9 cellular contexts compared by ENCODE assay signal in genomic region chr19:36605839-36606478, GRCh38. TPM values are rescaled to one million over a fixed set of nuclear protein-coding genes. Genes with fewer than 3 reads are reported as not detected.
DNase-seq lines count a peak whose midpoint lies in the region; ATAC-seq lines count a peak whose summit lies in the region.
"Had no signal": no experiment of that assay in that cellular context is flagged by ENCODE, and none has a peak within 500 bp of the region (broad histone marks: within the 10 kb centered on the region; RNA-seq: fewer than 3 reads in every experiment).

No MANE protein-coding gene starts in this region.

- H3K4me1 Mint-ChIP-seq in CD8-positive, alpha-beta memory T cell, result peaks cover 27 to 31% (median 31%) of the 10 kb centered on the region in 3 donors
- H3K4me1 Mint-ChIP-seq in activated naive CD4-positive, alpha-beta T cell treated with anti-CD3 and anti-CD28 coated beads, Interleukin-2, amount 50 U/mL, for 24 hours, result peaks cover 29% of the 10 kb centered on the region

- ATAC-seq in HG02678 (IDR thresholded peaks at IDR 0.05; ENCODE audit: unreplicated experiment), result peak; percentile 6
- no peak for ATAC-seq in HG03520 (IDR thresholded peaks at IDR 0.05; ENCODE audit: unreplicated experiment)
- ATAC-seq: K562 had no signal

- peak overlapping the region; percentile 83 to 100 (median 89) for H3K4me3 Mint-ChIP-seq in CD8-positive, alpha-beta memory T cell
- peak overlapping the region; percentile 90 for H3K4me3 Mint-ChIP-seq in activated naive CD4-positive, alpha-beta T cell treated with anti-CD3 and anti-CD28 coated beads, Interleukin-2, amount 50 U/mL, for 24 hours

- H3K36me3 Mint-ChIP-seq in CD8-positive, alpha-beta memory T cell, result peaks cover 19 to 48% (median 28%) of the 10 kb centered on the region in 3 donors
- peaks cover 33% of the 10 kb centered on the region for H3K36me3 Mint-ChIP-seq in activated naive CD4-positive, alpha-beta T cell treated with anti-CD3 and anti-CD28 coated beads, Interleukin-2, amount 50 U/mL, for 24 hours

- H3K36me3 ChIP-seq in CD8-positive, alpha-beta memory T cell (ENCODE audit: insufficient read depth, low read length), result peaks cover 4% of the 10 kb centered on the region

- peak overlapping the region; percentile 93 for H3K27ac ChIP-seq in CD8-positive, alpha-beta memory T cell (ENCODE audit: low read depth, low read length)

- peak overlapping the region; percentile 91 for H3K4me3 ChIP-seq in CD8-positive, alpha-beta memory T cell (ENCODE audit: low read length)
- H3K4me3 ChIP-seq: K562 had no signal

- H3K27me3 ChIP-seq in CD8-positive, alpha-beta memory T cell (ENCODE audit: insufficient read depth, low read length, poor library complexity, severe bottlenecking), result no peaks in the 10 kb centered on the region

- peaks cover 13% of the 10 kb centered on the region for H3K4me1 ChIP-seq in CD8-positive, alpha-beta memory T cell (ENCODE audit: insufficient read depth, low read length)

- H3K9me3 Mint-ChIP-seq in CD8-positive, alpha-beta memory T cell, result peaks cover 0 to 2% (median 0%) of the 10 kb centered on the region in 5 donors
- H3K9me3 Mint-ChIP-seq in activated naive CD4-positive, alpha-beta T cell treated with anti-CD3 and anti-CD28 coated beads, Interleukin-2, amount 50 U/mL, for 24 hours, result peaks cover 11% of the 10 kb centered on the region

- no peaks in the 10 kb centered on the region for H3K9me3 ChIP-seq in CD8-positive, alpha-beta memory T cell (ENCODE audit: low read length)

- DNase-seq in CD8-positive, alpha-beta memory T cell, result no peak
- DNase-seq in inferior parietal cortex (ENCODE audit: extremely low spot score) (peak; percentile 13), superior temporal gyrus (ENCODE audit: extremely low spot score) (peak; percentile 38), globus pallidus (ENCODE audit: low spot score) (no peak), COR-L47 (lab: John Stamatoyannopoulos, UW) (no peak)

- H3K27me3 Mint-ChIP-seq in CD8-positive, alpha-beta memory T cell, result no peaks in the 10 kb centered on the region
- no peaks in the 10 kb centered on the region for H3K27me3 Mint-ChIP-seq in activated naive CD4-positive, alpha-beta T cell treated with anti-CD3 and anti-CD28 coated beads, Interleukin-2, amount 50 U/mL, for 24 hours

- peak overlapping the region; percentile 81 to 99 (median 93) for H3K27ac Mint-ChIP-seq in CD8-positive, alpha-beta memory T cell
- H3K27ac Mint-ChIP-seq in activated naive CD4-positive, alpha-beta T cell treated with anti-CD3 and anti-CD28 coated beads, Interleukin-2, amount 50 U/mL, for 24 hours, result peak overlapping the region; percentile 93

- CTCF ChIA-PET in CD8-positive, alpha-beta memory T cell (lab: Charles Lee), result no interaction called here

- POLR2A ChIA-PET in CD8-positive, alpha-beta memory T cell (lab: Charles Lee), result interaction anchor here (1.0 to 1.8 kb wide), 5 partner anchors 33 to 612 kb away, joined by 3 to 13 read pairs (median 7); partner anchors contain the start of genes ZNF260, ZNF383, ZNF420 and ZNF529

RNA-seq across cellular contexts. Expression of gene ZNF382, which starts 0.8 kb away (rescaled TPM):
- total RNA-seq in CD8-positive, alpha-beta memory T cell, result 10 to 100 TPM in 1 of 2 experiments, 1 to 10 TPM in 1; 10.0 to 10.3 TPM
- polyA plus RNA-seq in CD8-positive, alpha-beta memory T cell, result 7.7 TPM

RNA-seq across cellular contexts. Expression of gene ZNF529, which starts 32.9 kb away (rescaled TPM):
- total RNA-seq in CD8-positive, alpha-beta memory T cell, result 10 to 100 TPM; 15.6 to 16.4 TPM
- polyA plus RNA-seq in CD8-positive, alpha-beta memory T cell, result 8.6 TPM

Comparison
In these comparisons a context has a peak if more than half of its experiments do, and no peak if none do; other contexts are left out.
1. DNase-seq: peak in inferior parietal cortex (single experiment) and superior temporal gyrus (single experiment); none in CD8-positive, alpha-beta memory T cell (0 of 5), globus pallidus (single experiment) and COR-L47 (single experiment).